Comparison of ENCODE assay signal across 8 cellular contexts in the genomic region with DNA sequence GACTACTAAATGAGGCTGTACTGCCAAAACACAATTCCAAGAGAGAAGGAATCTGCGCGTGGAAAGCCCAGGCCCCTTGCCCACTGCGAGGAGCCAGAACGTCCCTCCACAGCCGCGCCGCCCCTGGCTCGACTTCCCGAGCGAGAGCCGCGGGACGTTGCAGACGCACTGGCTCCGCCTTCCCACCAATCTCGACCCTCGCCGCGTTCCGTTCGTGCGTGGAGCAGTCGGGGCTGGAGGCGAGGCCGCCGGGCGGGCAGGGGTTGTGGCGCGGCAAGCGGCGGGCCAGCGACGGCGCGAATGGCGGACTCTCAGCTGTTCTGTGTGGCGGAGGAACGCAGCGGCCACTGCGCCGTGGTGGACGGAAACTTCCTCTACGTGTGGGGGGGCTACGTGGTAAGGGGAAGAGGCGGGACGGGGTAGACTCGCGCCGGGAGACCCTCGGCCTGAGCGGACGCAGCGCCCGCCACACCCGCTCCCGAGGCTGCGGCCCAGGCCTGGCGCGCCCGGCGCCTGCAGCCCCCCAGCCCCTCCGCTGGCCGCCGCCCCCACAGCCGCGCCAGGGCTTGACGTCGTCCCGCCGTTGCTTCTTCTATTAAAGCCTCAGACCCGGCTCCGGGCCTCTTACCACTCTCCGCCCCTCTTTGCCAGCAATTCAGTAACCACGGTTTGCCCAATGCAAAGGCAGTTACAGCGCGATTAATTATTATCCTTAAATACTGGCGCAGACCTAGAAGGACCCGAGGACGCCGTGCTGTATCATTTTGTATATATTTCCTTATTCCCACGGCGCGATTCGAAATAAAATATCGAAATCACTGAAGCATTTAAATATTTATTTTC. TPM values are rescaled to one million over a fixed set of nuclear protein-coding genes. Genes with fewer than 3 reads are reported as not detected.
DNase-seq lines count a peak whose midpoint lies in the region; ATAC-seq and TF ChIP-seq lines count a peak whose summit lies in the region.

A gene with protein sequence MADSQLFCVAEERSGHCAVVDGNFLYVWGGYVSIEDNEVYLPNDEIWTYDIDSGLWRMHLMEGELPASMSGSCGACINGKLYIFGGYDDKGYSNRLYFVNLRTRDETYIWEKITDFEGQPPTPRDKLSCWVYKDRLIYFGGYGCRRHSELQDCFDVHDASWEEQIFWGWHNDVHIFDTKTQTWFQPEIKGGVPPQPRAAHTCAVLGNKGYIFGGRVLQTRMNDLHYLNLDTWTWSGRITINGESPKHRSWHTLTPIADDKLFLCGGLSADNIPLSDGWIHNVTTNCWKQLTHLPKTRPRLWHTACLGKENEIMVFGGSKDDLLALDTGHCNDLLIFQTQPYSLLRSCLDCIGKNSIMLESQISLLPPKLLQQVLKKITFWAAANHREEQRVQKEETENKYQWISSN (plus strand): TSS at position 226 of the 843 bp plus-strand sequence. CDS start 75 bp downstream, at position 301.

- H3K9ac ChIP-seq in adipocyte (ENCODE audit: low read length): peak within 1 kb of the TSS; percentile 96

- peak; percentile 78 for DNase-seq in GM10248 (ENCODE audit: extremely low spot score)
- DNase-seq in HFFc6: peak; percentile 61
- DNase-seq in NCI-H1092 (lab: John Stamatoyannopoulos, UW): peak; percentile 80
- peak; percentile 74 for DNase-seq in SW480 (ENCODE audit: low spot score)
- peak; percentile 97 for DNase-seq in adipocyte (ENCODE audit: low read depth)
- DNase-seq in heart left ventricle: peak; percentile 91 to 95 (median 93)
- DNase-seq in posterior cingulate gyrus: peak; percentile 82 to 98 (median 90)
- DNase-seq in transverse colon: peak; percentile 89

- peaks cover 2% of the 10 kb centered on the region; the same call in 1 of the 2 replicates for H3K27me3 Mint-ChIP-seq in HFFc6 (ENCODE audit: insufficient read depth)

- ATAC-seq in heart left ventricle: peak; percentile 87 to 96 (median 94)

- H3K27ac ChIP-seq in heart left ventricle: peak within 1 kb of the TSS; percentile 87 to 97 (median 94)
- peak within 1 kb of the TSS; percentile 91 to 99 (median 95) for H3K27ac ChIP-seq in transverse colon

- CTCF ChIA-PET in GM10248 (lab: Yijun Ruan, JAX): interaction anchor here (1.3 to 2.5 kb wide), 2 partner anchors 13 to 59 kb away, joined by 6 to 9 read pairs; partner anchors contain the start of gene DNAAF2

- peak within 1 kb of the TSS; percentile 85 for H3K27ac Mint-ChIP-seq in HFFc6

- no peak for TF ChIP-seq CTCF in GM10248 (IDR thresholded peaks at IDR 0.05; ENCODE audit: control extremely low read depth, extremely low read depth, low read depth, missing control alignments)
- TF ChIP-seq CTCF in HFFc6 (IDR thresholded peaks at IDR 0.05): no peak
- no peak for TF ChIP-seq CTCF in heart left ventricle (IDR thresholded peaks at IDR 0.05)
- no peak for TF ChIP-seq CTCF in transverse colon (IDR thresholded peaks at IDR 0.05)

- no peaks in the 10 kb centered on the region for H3K9me3 ChIP-seq in adipocyte (ENCODE audit: control insufficient read depth, low read length)
- no peaks in the 10 kb centered on the region for H3K9me3 ChIP-seq in heart left ventricle
- H3K9me3 ChIP-seq in transverse colon: no peaks in the 10 kb centered on the region

- peak within 1 kb of the TSS; percentile 91 for H3K4me3 ChIP-seq in adipocyte (ENCODE audit: low read length)
- H3K4me3 ChIP-seq in heart left ventricle: peak within 1 kb of the TSS; percentile 55 to 96 (median 78)
- peak within 1 kb of the TSS; percentile 33 to 95 (median 73) for H3K4me3 ChIP-seq in transverse colon

- H3K9me3 Mint-ChIP-seq in HFFc6: no peaks in the 10 kb centered on the region

- H3K4me1 ChIP-seq in adipocyte (ENCODE audit: control insufficient read depth, insufficient read depth, low read length) (peaks cover 12% of the 10 kb centered on the region), heart left ventricle (peaks cover 0 to 23% (median 11%) of the 10 kb centered on the region in 12 donors), transverse colon (peaks cover 0 to 26% (median 9%) of the 10 kb centered on the region in 4 donors)

- H3K27me3 ChIP-seq in adipocyte (replicated peaks; ENCODE audit: control insufficient read depth, insufficient read depth, low read length) (no peaks in the 10 kb centered on the region), heart left ventricle (no peaks in the 10 kb centered on the region), transverse colon (no peaks in the 10 kb centered on the region)

- POLR2A ChIA-PET in GM10248 (lab: Yijun Ruan, JAX): interaction anchor here (1.4 kb wide), 1 partner anchor 75 kb away, joined by 3 read pairs; the partner anchor contains the start of gene KLHDC2

- intact Hi-C loops in heart left ventricle (cut with DNase I): loop anchor here in 5 of 10 donors (2.0 to 10.0 kb wide), 6 partner anchors 56 to 159 kb away; partner anchors contain the start of genes DNAAF2 (in 3 of the 5), KLHDC2 (in 3 of the 5) and NEMF (in 1 of the 5)
- intact Hi-C loops in posterior cingulate gyrus (cut with DNase I): loop anchor here (2.0 to 5.0 kb wide), 2 partner anchors 76 to 159 kb away; partner anchors contain the start of genes KLHDC2 and NEMF
- intact Hi-C loops in transverse colon (cut with DNase I; ENCODE audit: low total_unique reads): no loop called here

- H3K36me3 ChIP-seq in adipocyte (ENCODE audit: control insufficient read depth, insufficient read depth, low read length, severe bottlenecking): peaks cover 2% of the 10 kb centered on the region
- peaks cover 0 to 4% (median 0%) of the 10 kb centered on the region in 9 donors for H3K36me3 ChIP-seq in heart left ventricle
- H3K36me3 ChIP-seq in transverse colon: no peaks in the 10 kb centered on the region

- TF ChIP-seq POLR2A in heart left ventricle (IDR thresholded peaks at IDR 0.05) (peak in 1 of 2 donors; percentile 84), transverse colon (IDR thresholded peaks at IDR 0.05) (peak; percentile 95)

- WGBS in heart left ventricle, 4 donors: 0 to 1% (median 0%) methylated on average over 55 to 85 of the region's 85 CpGs
- 1% methylated on average over 11 to 50 of the region's 85 CpGs for WGBS in transverse colon (ENCODE audit: low coverage in 1 of 2), 2 donors

- peak within 1 kb of the TSS; percentile 86 for H3K4me3 Mint-ChIP-seq in HFFc6

- no peaks in the 10 kb centered on the region for H3K36me3 Mint-ChIP-seq in HFFc6 (ENCODE audit: low read depth)

- in situ Hi-C loops in transverse colon (cut with MboI; ENCODE audit: low pct_ligation_motif_present in 1 of 4, low pct_unique_long_range_greater_than_20kb in 1 of 4, low sequenced_read_pairs in 3 of 4): no loop called here

- TF ChIP-seq EP300 in transverse colon (IDR thresholded peaks at IDR 0.05; ENCODE audit: low read depth): no peak

- H3K4me1 Mint-ChIP-seq in HFFc6 (ENCODE audit: low read depth): peaks cover 27% of the 10 kb centered on the region

RNA-seq across cellular contexts. Expression of the gene that starts here (rescaled TPM):
- total RNA-seq in HFFc6 (2021; fragmentation: NEBNext Ultra II Directional; extraction: Animal tissue kit (Norgen Biotek cat#: 25700)): 1 to 10 TPM in 5 of 6 experiments, under 1 TPM in 1; 0.97 to 1.6 (median 1.2) TPM
- total RNA-seq in heart left ventricle: 1 to 10 TPM; 3.0 to 9.8 (median 7.4) TPM
- polyA plus RNA-seq in heart left ventricle: 1 to 10 TPM; 1.1 to 3.7 TPM
- 1 to 10 TPM; 4.0 to 9.4 (median 7.9) TPM for total RNA-seq in transverse colon

Comparison
In these comparisons a context has a peak if more than half of its experiments do, and no peak if none do; other contexts are left out.
1. Peak in every context shown above with its lines: DNase-seq, ATAC-seq, H3K4me3 ChIP-seq and H3K27ac ChIP-seq.